In the genomic region with DNA sequence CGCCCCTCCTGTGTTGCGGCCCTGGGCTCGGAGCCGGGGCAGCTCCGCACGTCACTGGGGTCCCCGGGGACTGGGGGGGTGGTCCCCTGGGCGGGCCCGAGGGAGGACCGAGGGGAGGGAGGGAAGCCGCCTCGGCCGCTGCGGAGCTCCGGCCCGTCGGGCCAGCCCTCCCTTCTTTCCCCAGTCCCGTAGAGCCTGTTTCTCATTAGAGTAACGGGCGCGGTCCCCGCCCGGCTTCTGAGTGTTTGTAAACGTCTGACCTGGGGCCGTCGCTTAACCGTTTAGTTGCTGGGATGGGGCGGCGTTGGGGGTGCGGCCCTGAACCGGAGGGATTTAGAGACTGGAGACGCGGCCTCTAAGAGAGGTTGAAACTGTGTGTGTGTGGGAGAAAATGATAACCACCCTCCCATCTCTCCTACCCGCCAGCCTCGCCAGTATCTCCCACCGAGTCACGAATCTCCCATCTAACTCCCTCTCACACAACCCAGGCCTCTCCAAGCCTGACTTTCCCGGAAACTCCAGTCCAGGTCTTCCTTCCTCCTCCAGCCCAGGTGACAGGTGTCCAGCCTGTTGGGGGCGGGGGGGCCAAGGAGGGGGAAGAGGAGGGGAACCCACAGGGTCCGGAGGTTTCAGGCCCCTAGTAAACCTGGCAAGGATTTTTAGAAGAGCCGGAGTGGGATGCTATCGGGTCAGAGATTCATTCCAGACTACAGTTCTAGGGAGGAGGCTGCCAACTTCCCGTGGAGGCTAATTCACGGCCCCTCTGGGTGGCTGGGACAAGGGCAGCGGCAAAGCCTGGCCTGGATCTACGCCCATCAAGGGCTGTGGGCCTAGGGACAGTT, we compare ENCODE assay signal across 8 cellular contexts. TPM values are rescaled to one million over a fixed set of nuclear protein-coding genes. Genes with fewer than 3 reads are reported as not detected.
DNase-seq lines count a peak whose midpoint lies in the region; ATAC-seq, FAIRE-seq and TF ChIP-seq lines count a peak whose summit lies in the region.

No MANE protein-coding gene starts in this region.

- H3K9me3 Mint-ChIP-seq in activated CD4-positive, alpha-beta T cell treated with anti-CD3 and anti-CD28 coated beads for 36 hours (ENCODE audit: low read depth) = no peaks in the 10 kb centered on the region
- no peaks in the 10 kb centered on the region for H3K9me3 Mint-ChIP-seq in activated CD4-positive, alpha-beta T cell treated with anti-CD3 and anti-CD28 coated beads, Interleukin-2, amount 10 ng/mL, durations not matched to agents 7 days and 5 days

- no peaks in the 10 kb centered on the region for H4K20me1 ChIP-seq in keratinocyte (ENCODE audit: control insufficient read depth, extremely low read depth, insufficient read depth, low read length)

- H3K27me3 ChIP-seq in RWPE2 (ENCODE audit: insufficient read depth, poor library complexity, severe bottlenecking) = peaks cover 5% of the 10 kb centered on the region
- no peaks in the 10 kb centered on the region for H3K27me3 ChIP-seq in keratinocyte (ENCODE audit: control insufficient read depth, extremely low read depth, insufficient read depth, low read length)
- peaks cover 0 to 2% of the 10 kb centered on the region in 2 donors for H3K27me3 ChIP-seq in small intestine (ENCODE audit: control insufficient read depth in 2 of 2, insufficient read depth in 2 of 2, low read length in 2 of 2)

- ATAC-seq in activated CD4-positive, alpha-beta T cell treated with anti-CD3 and anti-CD28 coated beads for 36 hours = peak; percentile 21
- peak; percentile 55 for ATAC-seq in GM21825 (IDR thresholded peaks at IDR 0.05; ENCODE audit: unreplicated experiment)
- peak; percentile 56 for ATAC-seq in RWPE2 (ENCODE audit: low read depth)

- H3K9ac ChIP-seq in keratinocyte (ENCODE audit: control insufficient read depth, extremely low read depth, insufficient read depth, low read length) = peak overlapping the region; percentile 71

- no peak overlapping the region for H3K27ac Mint-ChIP-seq in activated CD4-positive, alpha-beta T cell treated with anti-CD3 and anti-CD28 coated beads for 36 hours
- H3K27ac Mint-ChIP-seq in activated CD4-positive, alpha-beta T cell treated with anti-CD3 and anti-CD28 coated beads, Interleukin-2, amount 10 ng/mL, durations not matched to agents 7 days and 5 days = no peak overlapping the region

- H2AFZ ChIP-seq in keratinocyte (ENCODE audit: control insufficient read depth, low read length) = peak overlapping the region; percentile 87

- TF ChIP-seq CTCF in RWPE2 (IDR thresholded peaks at IDR 0.05; ENCODE audit: poor library complexity, severe bottlenecking) (no peak), keratinocyte (optimal IDR thresholded peaks at IDR 0.05 in 1 of 3, IDR thresholded peaks at IDR 0.05 in 1 of 3, conservative IDR thresholded peaks at IDR 0.05 in 1 of 3; ENCODE audit: extremely low read depth in 1 of 3, insufficient read depth in 2 of 3, low read length in 3 of 3) (no peak)

- peak overlapping the region; percentile 85 for H3K4me2 ChIP-seq in keratinocyte (ENCODE audit: control insufficient read depth, extremely low read depth, insufficient read depth, low read depth, low read length)

- H3K27ac ChIP-seq in RWPE2 (ENCODE audit: poor library complexity, severe bottlenecking) (peak overlapping the region; percentile 6), cingulate gyrus (ENCODE audit: low read depth, low read length) (peak overlapping the region; percentile 81), keratinocyte (ENCODE audit: control insufficient read depth, insufficient read depth, low read length) (peak overlapping the region; percentile 66), small intestine (ENCODE audit: low read depth in 1 of 2, low read length in 1 of 2) (peak overlapping the region; percentile 4 to 95)

- no peaks in the 10 kb centered on the region for H3K9me1 ChIP-seq in keratinocyte (ENCODE audit: control insufficient read depth, extremely low read depth, insufficient read depth, low read length)

- dilution Hi-C loops in keratinocyte (cut with MboI; ENCODE audit: extremely low pct_ligation_motif_present, low sequenced_read_pairs) = no loop called here

- no peaks in the 10 kb centered on the region for H3K79me2 ChIP-seq in keratinocyte (ENCODE audit: control insufficient read depth, insufficient read depth, low read length)

- FAIRE-seq in keratinocyte (lab: Jason Lieb, UNC) = peak; percentile 5
- no peak for FAIRE-seq in small intestine (lab: Jason Lieb, UNC)

- peaks cover 28% of the 10 kb centered on the region for H3K4me1 Mint-ChIP-seq in activated CD4-positive, alpha-beta T cell treated with anti-CD3 and anti-CD28 coated beads for 36 hours
- peaks cover 25% of the 10 kb centered on the region for H3K4me1 Mint-ChIP-seq in activated CD4-positive, alpha-beta T cell treated with anti-CD3 and anti-CD28 coated beads, Interleukin-2, amount 10 ng/mL, durations not matched to agents 7 days and 5 days

- H3K36me3 Mint-ChIP-seq in activated CD4-positive, alpha-beta T cell treated with anti-CD3 and anti-CD28 coated beads for 36 hours (ENCODE audit: low read depth) = no peaks in the 10 kb centered on the region
- peaks cover 2% of the 10 kb centered on the region for H3K36me3 Mint-ChIP-seq in activated CD4-positive, alpha-beta T cell treated with anti-CD3 and anti-CD28 coated beads, Interleukin-2, amount 10 ng/mL, durations not matched to agents 7 days and 5 days (ENCODE audit: low read depth)

- H3K27me3 Mint-ChIP-seq in activated CD4-positive, alpha-beta T cell treated with anti-CD3 and anti-CD28 coated beads for 36 hours = peaks cover 41% of the 10 kb centered on the region
- H3K27me3 Mint-ChIP-seq in activated CD4-positive, alpha-beta T cell treated with anti-CD3 and anti-CD28 coated beads, Interleukin-2, amount 10 ng/mL, durations not matched to agents 7 days and 5 days = peaks cover 51% of the 10 kb centered on the region

- H3K4me3 ChIP-seq in Jurkat, Clone E6-1 (ENCODE audit: low read length) = peak overlapping the region; percentile 59
- H3K4me3 ChIP-seq in RWPE2 (ENCODE audit: severe bottlenecking) = peak overlapping the region; percentile 16
- H3K4me3 ChIP-seq in keratinocyte (ENCODE audit: control insufficient read depth in 2 of 3, extremely low read depth in 1 of 3, insufficient read depth in 2 of 3, low read depth in 1 of 3, low read length in 3 of 3) = peak overlapping the region; percentile 35 to 58 (median 41)
- H3K4me3 ChIP-seq in small intestine (ENCODE audit: low read depth in 1 of 2, low read length in 2 of 2) = peak overlapping the region in 1 of 2 donors; percentile 55

- H3K4me1 ChIP-seq in RWPE2 (ENCODE audit: insufficient read depth, poor library complexity, severe bottlenecking) (peaks cover 9% of the 10 kb centered on the region), keratinocyte (ENCODE audit: control insufficient read depth, extremely low read depth, insufficient read depth, low read length) (peaks cover 23% of the 10 kb centered on the region), small intestine (ENCODE audit: control insufficient read depth in 2 of 2, insufficient read depth in 1 of 2, low read depth in 1 of 2, low read length in 1 of 2) (peaks cover 3 to 5% of the 10 kb centered on the region in 2 donors)

- CTCF ChIA-PET in activated CD4-positive, alpha-beta T cell treated with anti-CD3 and anti-CD28 coated beads for 36 hours (lab: Charles Lee) = interaction anchor here (0.6 to 2.3 kb wide), 10 partner anchors 10 to 75 kb away, joined by 3 to 34 read pairs (median 6); a partner anchor contains a TSS
- CTCF ChIA-PET in activated CD4-positive, alpha-beta T cell treated with anti-CD3 and anti-CD28 coated beads, Interleukin-2, amount 10 ng/mL, durations not matched to agents 7 days and 5 days (lab: Charles Lee) = interaction anchor here (1.0 kb wide), 1 partner anchor 32 kb away, joined by 3 read pairs; a partner anchor contains a TSS

- POLR2A ChIA-PET in activated CD4-positive, alpha-beta T cell treated with anti-CD3 and anti-CD28 coated beads for 36 hours (lab: Charles Lee) = interaction anchor here (0.6 kb wide), 1 partner anchor 42 kb away, joined by 3 read pairs; no protein-coding TSS in a partner anchor
- POLR2A ChIA-PET in activated CD4-positive, alpha-beta T cell treated with anti-CD3 and anti-CD28 coated beads, Interleukin-2, amount 10 ng/mL, durations not matched to agents 7 days and 5 days (lab: Charles Lee) = no interaction called here

- H3K36me3 ChIP-seq in RWPE2 (ENCODE audit: low read depth) (no peaks in the 10 kb centered on the region), keratinocyte (ENCODE audit: control insufficient read depth in 2 of 2, extremely low read depth in 1 of 2, insufficient read depth in 2 of 2, low read length in 2 of 2) (no peaks in the 10 kb centered on the region), small intestine (ENCODE audit: control insufficient read depth in 2 of 2, insufficient read depth in 2 of 2, low read length in 2 of 2) (no peaks in the 10 kb centered on the region)

- H3K9me3 ChIP-seq in RWPE2 (ENCODE audit: severe bottlenecking) (no peaks in the 10 kb centered on the region), keratinocyte (ENCODE audit: control insufficient read depth, low read depth, low read length) (no peaks in the 10 kb centered on the region), small intestine (ENCODE audit: control insufficient read depth, low read depth) (no peaks in the 10 kb centered on the region)

- peak; percentile 47 for DNase-seq in activated CD4-positive, alpha-beta T cell treated with anti-CD3 and anti-CD28 coated beads for 36 hours
- no peak for DNase-seq in activated CD4-positive, alpha-beta T cell treated with anti-CD3 and anti-CD28 coated beads, Interleukin-2, amount 10 ng/mL, durations not matched to agents 7 days and 5 days
- DNase-seq in Jurkat, Clone E6-1 (ENCODE audit: low read depth, low spot score) = peak; percentile 75
- DNase-seq in RWPE2 (ENCODE audit: low spot score) = peak; percentile 80
- no peak for DNase-seq in keratinocyte (ENCODE audit: low read depth, low spot score)
- DNase-seq in small intestine = peak; percentile 94

- 1 to 3% (median 2%) methylated on average over 44 to 46 of the region's 46 CpGs for WGBS in small intestine, 3 donors

- H3K4me3 Mint-ChIP-seq in activated CD4-positive, alpha-beta T cell treated with anti-CD3 and anti-CD28 coated beads for 36 hours = peak overlapping the region; percentile 23
- no peak overlapping the region for H3K4me3 Mint-ChIP-seq in activated CD4-positive, alpha-beta T cell treated with anti-CD3 and anti-CD28 coated beads, Interleukin-2, amount 10 ng/mL, durations not matched to agents 7 days and 5 days

- intact Hi-C loops in activated CD4-positive, alpha-beta T cell treated with anti-CD3 and anti-CD28 coated beads for 36 hours (cut with DNase I, micrococcal nuclease) = loop anchor here (1.0 to 2.0 kb wide), 3 partner anchors 26 to 69 kb away; a partner anchor contains a TSS

RNA-seq across cellular contexts. Expression of a gene that starts 1.1 kb away (rescaled TPM):
- under 1 TPM; 0.11 to 0.30 TPM for total RNA-seq in activated CD4-positive, alpha-beta T cell treated with anti-CD3 and anti-CD28 coated beads for 36 hours
- not detected for total RNA-seq in activated CD4-positive, alpha-beta T cell treated with anti-CD3 and anti-CD28 coated beads, Interleukin-2, amount 10 ng/mL, durations not matched to agents 7 days and 5 days
- polyA plus RNA-seq in Jurkat, Clone E6-1 (2012; ENCODE audit: insufficient read depth, insufficient read length) = 8.9 TPM
- 0.69 to 2.2 TPM (median 0.92 TPM) in 3 replicates for polyA plus RNA-seq in keratinocyte
- polyA plus RNA-seq in keratinocyte (2011; ENCODE audit: low read depth) = 0.96 TPM
- polyA plus RNA-seq in keratinocyte (2011; cell fraction: cytosol; rRNA removed) = 0.48 and 0.50 TPM in 2 replicates
- 3.6 and 5.0 TPM in 2 replicates for polyA plus RNA-seq in keratinocyte (2011; cell fraction: nucleus; rRNA removed)
- polyA plus RNA-seq in keratinocyte (2012; ENCODE audit: low replicate concordance) = 1.2 and 1.8 TPM in 2 replicates
- polyA minus RNA-seq in keratinocyte = 0.64 to 2.6 TPM (median 2.0 TPM) in 3 replicates
- polyA minus RNA-seq in keratinocyte (2011; cell fraction: cytosol; rRNA and poly(A)+ RNA removed) = 2.7 TPM
- 1.2 and 1.8 TPM in 2 replicates for polyA minus RNA-seq in keratinocyte (2011; cell fraction: nucleus; rRNA and poly(A)+ RNA removed)
- polyA plus RNA-seq in small intestine = 10 to 100 TPM; 11.2 to 45.1 (median 32.3) TPM

RNA-seq across cellular contexts. Expression of a gene that starts 27.1 kb away (rescaled TPM):
- 1 to 10 TPM; 8.9 to 9.4 TPM for total RNA-seq in activated CD4-positive, alpha-beta T cell treated with anti-CD3 and anti-CD28 coated beads for 36 hours
- total RNA-seq in activated CD4-positive, alpha-beta T cell treated with anti-CD3 and anti-CD28 coated beads, Interleukin-2, amount 10 ng/mL, durations not matched to agents 7 days and 5 days = 10 to 100 TPM; 37.5 to 41.4 TPM
- polyA plus RNA-seq in Jurkat, Clone E6-1 (2012; ENCODE audit: insufficient read depth, insufficient read length) = 7.0 TPM
- polyA plus RNA-seq in keratinocyte (7.3 to 10.7 TPM (median 8.0 TPM) in 3 replicates), small intestine (10 to 100 TPM; 17.7 to 58.6 (median 49.4) TPM)
- polyA plus RNA-seq in keratinocyte (2011; ENCODE audit: low read depth) = 2.1 TPM
- polyA plus RNA-seq in keratinocyte (2011; cell fraction: cytosol; rRNA removed) = 3.5 and 4.3 TPM in 2 replicates
- polyA plus RNA-seq in keratinocyte (2011; cell fraction: nucleus; rRNA removed) = 28.7 and 35.3 TPM in 2 replicates
- polyA plus RNA-seq in keratinocyte (2012; ENCODE audit: low replicate concordance) = 4.6 and 6.4 TPM in 2 replicates
- polyA minus RNA-seq in keratinocyte = 6.1 to 7.7 TPM (median 7.0 TPM) in 3 replicates
- polyA minus RNA-seq in keratinocyte (2011; cell fraction: cytosol; rRNA and poly(A)+ RNA removed) = 3.5 TPM
- 8.8 and 9.8 TPM in 2 replicates for polyA minus RNA-seq in keratinocyte (2011; cell fraction: nucleus; rRNA and poly(A)+ RNA removed)

RNA-seq across cellular contexts. Expression of a gene that starts 31.9 kb away (rescaled TPM):
- total RNA-seq in activated CD4-positive, alpha-beta T cell treated with anti-CD3 and anti-CD28 coated beads for 36 hours = under 1 TPM; 0.07 to 0.16 TPM
- total RNA-seq in activated CD4-positive, alpha-beta T cell treated with anti-CD3 and anti-CD28 coated beads, Interleukin-2, amount 10 ng/mL, durations not matched to agents 7 days and 5 days = under 1 TPM; 0.23 to 0.35 TPM
- polyA plus RNA-seq in Jurkat, Clone E6-1 (2012; ENCODE audit: insufficient read depth, insufficient read length) = 1.4 TPM
- polyA plus RNA-seq in keratinocyte (4.9 to 9.0 TPM (median 6.5 TPM) in 3 replicates), small intestine (1 to 10 TPM in 1 of 3 donors, under 1 TPM in 2; 0.22 to 7.2 (median 0.54) TPM)
- polyA plus RNA-seq in keratinocyte (2011; ENCODE audit: low read depth) = 1.2 TPM
- polyA plus RNA-seq in keratinocyte (2011; cell fraction: cytosol; rRNA removed) = 3.4 and 4.3 TPM in 2 replicates
- 22.8 and 30.1 TPM in 2 replicates for polyA plus RNA-seq in keratinocyte (2011; cell fraction: nucleus; rRNA removed)
- polyA plus RNA-seq in keratinocyte (2012; ENCODE audit: low replicate concordance) = 4.4 and 6.6 TPM in 2 replicates
- 10.8 to 22.1 TPM (median 18.5 TPM) in 3 replicates for polyA minus RNA-seq in keratinocyte
- polyA minus RNA-seq in keratinocyte (2011; cell fraction: cytosol; rRNA and poly(A)+ RNA removed) = 10.9 TPM
- 25.7 and 35.4 TPM in 2 replicates for polyA minus RNA-seq in keratinocyte (2011; cell fraction: nucleus; rRNA and poly(A)+ RNA removed)

RNA-seq across cellular contexts. Expression of a gene that starts 32.0 kb away (rescaled TPM):
- total RNA-seq in activated CD4-positive, alpha-beta T cell treated with anti-CD3 and anti-CD28 coated beads for 36 hours = 1 to 10 TPM; 1.4 to 1.8 TPM
- 1 to 10 TPM; 4.1 to 5.3 TPM for total RNA-seq in activated CD4-positive, alpha-beta T cell treated with anti-CD3 and anti-CD28 coated beads, Interleukin-2, amount 10 ng/mL, durations not matched to agents 7 days and 5 days
- not detected for polyA plus RNA-seq in Jurkat, Clone E6-1 (2012; ENCODE audit: insufficient read depth, insufficient read length)
- polyA plus RNA-seq in keratinocyte (0.21 to 0.44 TPM (median 0.23 TPM) in 3 replicates), small intestine (10 to 100 TPM in 1 of 3 donors, 1 to 10 TPM in 2; 3.4 to 16.4 (median 4.9) TPM)
- polyA plus RNA-seq in keratinocyte (2011; ENCODE audit: low read depth) = 0.92 TPM
- 0.05 and 0.16 TPM in 2 replicates for polyA plus RNA-seq in keratinocyte (2011; cell fraction: cytosol; rRNA removed)
- polyA plus RNA-seq in keratinocyte (2011; cell fraction: nucleus; rRNA removed) = 4.1 and 5.3 TPM in 2 replicates
- polyA plus RNA-seq in keratinocyte (2012; ENCODE audit: low replicate concordance) = 0.29 and 0.69 TPM in 2 replicates
- polyA minus RNA-seq in keratinocyte = 0.20 to 0.32 TPM in 2 of 3 replicates, not detected in the other
- 5.4 TPM for polyA minus RNA-seq in keratinocyte (2011; cell fraction: cytosol; rRNA and poly(A)+ RNA removed)
- polyA minus RNA-seq in keratinocyte (2011; cell fraction: nucleus; rRNA and poly(A)+ RNA removed) = 1.1 and 1.2 TPM in 2 replicates

RNA-seq across cellular contexts. Expression of a gene that starts 55.6 kb away (rescaled TPM):
- 10 to 100 TPM; 10.1 to 14.2 TPM for total RNA-seq in activated CD4-positive, alpha-beta T cell treated with anti-CD3 and anti-CD28 coated beads for 36 hours
- 10 to 100 TPM; 26.6 to 28.3 TPM for total RNA-seq in activated CD4-positive, alpha-beta T cell treated with anti-CD3 and anti-CD28 coated beads, Interleukin-2, amount 10 ng/mL, durations not matched to agents 7 days and 5 days
- 10.9 TPM for polyA plus RNA-seq in Jurkat, Clone E6-1 (2012; ENCODE audit: insufficient read depth, insufficient read length)
- polyA plus RNA-seq in keratinocyte = 8.6 to 20.4 TPM (median 14.6 TPM) in 3 replicates
- 8.4 TPM for polyA plus RNA-seq in keratinocyte (2011; ENCODE audit: low read depth)
- 3.0 and 4.3 TPM in 2 replicates for polyA plus RNA-seq in keratinocyte (2011; cell fraction: cytosol; rRNA removed)
- 53.5 and 61.4 TPM in 2 replicates for polyA plus RNA-seq in keratinocyte (2011; cell fraction: nucleus; rRNA removed)
- 8.4 and 41.2 TPM in 2 replicates for polyA plus RNA-seq in keratinocyte (2012; ENCODE audit: low replicate concordance)
- polyA minus RNA-seq in keratinocyte = 16.4 to 31.6 TPM (median 21.6 TPM) in 3 replicates
- 11.1 TPM for polyA minus RNA-seq in keratinocyte (2011; cell fraction: cytosol; rRNA and poly(A)+ RNA removed)
- polyA minus RNA-seq in keratinocyte (2011; cell fraction: nucleus; rRNA and poly(A)+ RNA removed) = 12.5 and 15.4 TPM in 2 replicates
- polyA plus RNA-seq in small intestine = 10 to 100 TPM in 2 of 3 donors, 1 to 10 TPM in 1; 9.8 to 37.0 (median 21.9) TPM

Comparison
In these comparisons a context has a peak if more than half of its experiments do, and no peak if none do; other contexts are left out.
1. DNase-seq: peak in activated CD4-positive, alpha-beta T cell treated with anti-CD3 and anti-CD28 coated beads for 36 hours (single experiment), Jurkat, Clone E6-1 (single experiment), RWPE2 (single experiment) and small intestine (single experiment); none in activated CD4-positive, alpha-beta T cell treated with anti-CD3 and anti-CD28 coated beads, Interleukin-2, amount 10 ng/mL, durations not matched to agents 7 days and 5 days (single experiment) and keratinocyte (single experiment).
2. H3K27ac ChIP-seq: peak in every context shown above with its lines; median percentile 81 in cingulate gyrus; 66 in keratinocyte; 50 in small intestine; 6 in RWPE2.
3. Peak in every context shown above with its lines, with median percentiles within 50 percentile points of each other: ATAC-seq.